ENCODE assay signal across 16 cellular contexts in genomic region chr22:44924724-44925123, GRCh38.
"Had no signal": no experiment of that assay in that cellular context is flagged by ENCODE, and none has a peak within 500 bp of the region (broad histone marks: within the 10 kb centered on the region; RNA-seq: fewer than 3 reads in every experiment).

No MANE protein-coding gene starts in this region.

- DNase-seq: effector CD4-positive, alpha-beta T cell; gastrocnemius medialis; heart right ventricle; hypothalamus; kidney glomerular epithelial cell; mammary epithelial cell; stimulated activated CD4-positive, alpha-beta T cell treated with anti-CD3 and anti-CD28 coated beads, Interleukin-15, amount 100 ng/mL, for 24 hours; stimulated activated CD4-positive, alpha-beta T cell treated with anti-CD3 and anti-CD28 coated beads, Interleukin-2, amount 100 ng/mL, for 24 hours; stimulated activated naive CD4-positive, alpha-beta T cell treated with Interleukin-2 at 50 U/mL for 16 hours; trophoblast cell had no signal

- H3K4me3 ChIP-seq: coronary artery, gastrocnemius medialis, heart right ventricle, spleen had no signal

- H3K4me3 Mint-ChIP-seq: naive thymus-derived CD8-positive, alpha-beta T cell had no signal

- H3K27ac Mint-ChIP-seq: naive thymus-derived CD8-positive, alpha-beta T cell had no signal

- H3K36me3 Mint-ChIP-seq: naive thymus-derived CD8-positive, alpha-beta T cell had no signal

- H3K36me3 ChIP-seq: gastrocnemius medialis, heart right ventricle, neutrophil, spleen had no signal

- H3K4me1 ChIP-seq: gastrocnemius medialis, heart right ventricle, spleen had no signal

- ATAC-seq: gastrocnemius medialis; heart right ventricle; left lobe of liver; naive thymus-derived CD8-positive, alpha-beta T cell; sciatic nerve had no signal

- H3K9me3 ChIP-seq: gastrocnemius medialis, neutrophil had no signal

- H3K27me3 ChIP-seq: gastrocnemius medialis, neutrophil had no signal

- H3K27ac ChIP-seq: coronary artery, gastrocnemius medialis, heart right ventricle, neutrophil, spleen had no signal
